21 cellular contexts compared by ENCODE assay signal in the genomic region with DNA sequence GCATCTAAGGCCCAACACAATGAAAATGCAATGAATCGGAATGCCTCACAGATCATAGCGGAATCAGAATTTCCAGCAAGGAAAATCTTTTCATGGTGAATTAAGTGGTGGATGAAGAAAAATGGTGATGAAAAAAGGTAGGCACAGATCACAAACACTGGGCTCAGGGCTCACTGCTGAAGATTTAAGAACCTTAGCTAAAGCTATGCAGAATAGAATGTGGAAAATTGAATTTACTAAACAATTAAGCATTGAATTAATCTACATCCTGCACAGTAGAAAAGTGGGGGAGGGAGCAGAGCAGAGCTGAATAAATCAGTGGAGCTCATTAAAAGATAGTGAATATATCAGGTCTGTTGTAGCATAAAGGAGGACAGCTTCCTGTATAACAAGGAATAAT. TPM values are rescaled to one million over a fixed set of nuclear protein-coding genes. Genes with fewer than 3 reads are reported as not detected.
"Had no signal": no experiment of that assay in that cellular context is flagged by ENCODE, and none has a peak within 500 bp of the region (broad histone marks: within the 10 kb centered on the region; RNA-seq: fewer than 3 reads in every experiment).

No MANE protein-coding gene starts in this region.

- ATAC-seq: effector memory CD8-positive, alpha-beta T cell; mucosa of descending colon; naive thymus-derived CD8-positive, alpha-beta T cell; psoas muscle; sciatic nerve had no signal

- H3K36me3 ChIP-seq: breast epithelium, SJCRH30, tibial artery had no signal

- H3K4me1 ChIP-seq: breast epithelium, SJCRH30 had no signal

- H3K9me3 ChIP-seq: ascending aorta, breast epithelium, left ventricle myocardium inferior, mucosa of descending colon, psoas muscle, SJCRH30, tibial artery had no signal

- DNase-seq: activated CD4-positive, alpha-beta T cell treated with anti-CD3 and anti-CD28 coated beads for 1 hour; activated CD8-positive, alpha-beta memory T cell treated with anti-CD3 and anti-CD28 coated beads for 24 hours; activated CD8-positive, alpha-beta memory T cell treated with anti-CD3 and anti-CD28 coated beads, Interleukin-2, amount 50 U/mL, for 48 hours; activated effector memory CD4-positive, alpha-beta T cell treated with Interleukin-2 at 50 U/mL for 16 hours; activated naive CD4-positive, alpha-beta T cell treated with anti-CD3 and anti-CD28 coated beads, Interleukin-2, amount 10 ng/mL, durations not matched to agents 7 days and 5 days; activated T-cell treated with anti-CD3 and anti-CD28 coated beads, Interleukin-2, amount 50 U/mL, for 48 hours; effector memory CD8-positive, alpha-beta T cell; kidney; left ventricle myocardium inferior; mucosa of descending colon; naive thymus-derived CD8-positive, alpha-beta T cell; psoas muscle; SJCRH30; stimulated activated naive CD4-positive, alpha-beta T cell; tibial artery; WERI-Rb-1 had no signal

- H3K27ac ChIP-seq: ascending aorta, breast epithelium, epithelial cell of prostate, left ventricle myocardium inferior, psoas muscle, SJCRH30, tibial artery, WERI-Rb-1 had no signal

- H3K27me3 ChIP-seq: ascending aorta, breast epithelium, SJCRH30, tibial artery had no signal

- H3K4me3 ChIP-seq: ascending aorta, breast epithelium, left ventricle myocardium inferior, mucosa of descending colon, psoas muscle, SJCRH30, tibial artery had no signal

RNA-seq across cellular contexts. Expression of gene MEIS1, which starts 26.8 kb away (rescaled TPM):
- total RNA-seq: naive thymus-derived CD8-positive, alpha-beta T cell; T-helper 2 cell treated with Interferon-gamma antibody and Interleukin-4, amounts not matched to agents 100 ng/mL and 5 ng/mL, for 36 hours had no signal
- polyA plus RNA-seq: naive thymus-derived CD8-positive, alpha-beta T cell had no signal
